1 cellular context compared by ENCODE assay signal in the genomic region with DNA sequence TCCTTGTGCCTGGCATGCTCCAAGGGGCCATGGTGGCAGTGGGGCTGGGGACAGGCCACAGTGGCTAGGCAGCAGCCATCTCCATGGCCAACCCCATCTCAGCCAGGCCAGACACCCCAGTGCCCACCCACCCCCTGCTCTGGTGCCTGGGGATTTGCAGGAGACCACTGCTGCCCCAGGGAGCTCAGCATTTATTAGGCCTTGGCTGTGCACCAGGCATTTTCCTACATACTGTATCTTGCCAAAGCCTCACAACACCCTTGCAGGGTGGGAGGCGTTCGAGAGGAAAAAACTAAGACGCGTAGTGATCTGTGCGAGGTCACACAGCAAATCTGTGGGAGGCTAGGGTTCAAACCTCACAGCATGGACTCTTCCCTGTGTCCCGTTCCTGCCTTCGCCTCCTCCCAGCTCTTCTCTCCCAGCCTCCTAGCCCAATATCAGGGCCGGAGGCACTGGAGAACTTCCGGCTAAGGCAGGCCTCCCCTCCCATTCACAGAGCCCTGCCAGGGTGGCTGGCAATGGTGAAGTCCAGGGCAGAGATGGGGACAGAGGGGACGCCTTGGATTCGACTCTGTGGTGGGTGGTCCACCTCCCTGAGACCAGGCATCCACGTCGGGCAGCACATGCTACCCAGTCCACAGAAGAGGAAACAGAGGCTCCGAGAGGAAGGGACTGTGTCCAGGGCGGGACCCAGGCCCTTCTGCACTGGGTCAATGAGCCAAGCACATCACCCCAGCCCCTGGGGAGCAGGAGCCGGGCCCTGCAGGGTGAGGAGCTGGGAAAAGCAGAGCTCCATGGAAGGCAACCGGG.
TF ChIP-seq lines count a peak whose summit lies in the region.

No MANE protein-coding gene starts in this region.

TF ChIP-seq in H1, 55 proteins besides CTCF, POLR2A, EP300 and RAD21 (continued from another document):
- TF ChIP-seq CHD7 (IDR thresholded peaks at IDR 0.05; ENCODE audit: insufficient replicate concordance, low read length): no peak
- TF ChIP-seq SP2 (IDR thresholded peaks at IDR 0.05; ENCODE audit: low read length): no peak
- TF ChIP-seq GABPA (IDR thresholded peaks at IDR 0.05; ENCODE audit: borderline replicate concordance, insufficient read depth, low read length): no peak
TF ChIP-seq in H1: peak in this region for 0.
